In the genomic region with DNA sequence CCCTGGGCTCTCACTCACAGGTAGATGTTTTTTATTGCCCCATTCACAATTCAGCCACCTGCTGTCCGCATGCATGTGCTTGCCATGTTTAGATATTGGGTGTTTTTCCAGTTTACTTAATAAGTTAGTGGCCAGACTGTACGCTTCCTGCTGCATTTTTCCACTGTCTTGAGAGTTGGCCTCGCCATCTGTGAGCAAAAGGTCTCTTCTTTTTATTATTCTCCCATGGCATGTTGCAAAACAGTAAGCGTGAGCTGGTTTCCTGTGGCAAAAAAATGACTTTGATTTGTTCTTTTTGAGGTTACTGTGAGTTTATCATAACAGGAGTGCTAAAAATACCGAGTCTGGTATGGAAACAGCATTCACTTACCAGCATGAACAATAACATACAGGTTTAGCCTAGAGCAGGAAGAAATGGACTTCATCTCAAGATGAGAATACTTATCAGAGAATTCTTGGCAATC, we compare ENCODE assay signal across 9 cellular contexts. TPM values are rescaled to one million over a fixed set of nuclear protein-coding genes. Genes with fewer than 3 reads are reported as not detected.
DNase-seq lines count a peak whose midpoint lies in the region; ATAC-seq, FAIRE-seq and TF ChIP-seq lines count a peak whose summit lies in the region.
"Had no signal": no experiment of that assay in that cellular context is flagged by ENCODE, and none has a peak within 500 bp of the region (broad histone marks: within the 10 kb centered on the region; RNA-seq: fewer than 3 reads in every experiment).

No MANE protein-coding gene starts in this region.

- H3K4me3 ChIP-seq in CD8-positive, alpha-beta T cell (ENCODE audit: low read depth, low read length), result peak overlapping the region; percentile 2
- peak overlapping the region in 1 of 3 experiments; percentile 15 for H3K4me3 ChIP-seq in endothelial cell of umbilical vein (replicated peaks in 1 of 3; ENCODE audit: insufficient read depth in 1 of 3, low read depth in 1 of 3, low read length in 3 of 3)
- no peak overlapping the region for H3K4me3 ChIP-seq in rectal smooth muscle tissue (ENCODE audit: low read length)

- intact Hi-C loops in CD8-positive, alpha-beta T cell (cut with DNase I, micrococcal nuclease), result loop anchor here (1.0 to 2.0 kb wide), 3 partner anchors 10 to 18 kb away; no protein-coding TSS in a partner anchor
- intact Hi-C loops in endothelial cell of umbilical vein (cut with micrococcal nuclease), result loop anchor here (1.0 to 2.0 kb wide), 5 partner anchors 14 to 81 kb away; no protein-coding TSS in a partner anchor

- H3K36me3 ChIP-seq in CD8-positive, alpha-beta T cell (ENCODE audit: insufficient read depth, low read length), result peaks cover 10% of the 10 kb centered on the region
- H3K36me3 ChIP-seq in endothelial cell of umbilical vein (ENCODE audit: control insufficient read depth in 2 of 2, extremely low read depth in 1 of 2, insufficient read depth in 2 of 2, low read length in 2 of 2) (peaks cover 0 to 14% of the 10 kb centered on the region in 2 experiments), rectal smooth muscle tissue (ENCODE audit: control insufficient read depth, insufficient read depth, low read length) (peaks cover 9% of the 10 kb centered on the region)

- TF ChIP-seq CTCF in CD8-positive, alpha-beta T cell (IDR thresholded peaks at IDR 0.05), result no peak
- no peak for TF ChIP-seq CTCF in endothelial cell of umbilical vein (IDR thresholded peaks at IDR 0.05; ENCODE audit: extremely low read depth in 1 of 2, insufficient read depth in 1 of 2, low read depth in 1 of 2, low read length in 2 of 2)

- DNase-seq in CD8-positive, alpha-beta T cell, result peak in 6 of 7 experiments; percentile 12 to 69 (median 43)
- peak; percentile 45 for DNase-seq in activated CD4-positive, alpha-beta T cell treated with anti-CD3 and anti-CD28 coated beads for 48 hours
- peak; percentile 100 for DNase-seq in endothelial cell of umbilical vein (ENCODE audit: low read depth, low spot score)
- no peak for DNase-seq in SHP77 treated with DMSO at 0.1 percent for 48 hours (lab: John Stamatoyannopoulos, UW)
- DNase-seq in NCI-H524 treated with DMSO at 0.1 percent for 48 hours (lab: John Stamatoyannopoulos, UW), result no peak

- peaks cover 69% of the 10 kb centered on the region for H3K4me1 Mint-ChIP-seq in CD8-positive, alpha-beta T cell (ENCODE audit: low read depth)
- H3K4me1 Mint-ChIP-seq: neural crest cell had no signal

- no peaks in the 10 kb centered on the region for H3K27me3 Mint-ChIP-seq in CD8-positive, alpha-beta T cell (ENCODE audit: low read depth)

- CTCF ChIA-PET in CD8-positive, alpha-beta T cell (lab: Charles Lee), result interaction anchor here (0.8 to 3.4 kb wide), 12 partner anchors 10 to 71 kb away, joined by 3 to 24 read pairs (median 9); no protein-coding TSS in a partner anchor
- CTCF ChIA-PET in endothelial cell of umbilical vein (lab: Charles Lee), result interaction anchor here (0.8 to 4.0 kb wide), 10 partner anchors 10 to 71 kb away, joined by 3 to 30 read pairs (median 7); a partner anchor contains a TSS

- H3K27ac ChIP-seq in CD8-positive, alpha-beta T cell (ENCODE audit: low read depth, low read length), result peak overlapping the region; percentile 18
- H3K27ac ChIP-seq in endothelial cell of umbilical vein (ENCODE audit: insufficient read depth, low read depth, low read length), result peak overlapping the region; percentile 97
- H3K27ac ChIP-seq in rectal smooth muscle tissue (ENCODE audit: low read depth, low read length), result peak overlapping the region; percentile 31

- H3K9me1 ChIP-seq in endothelial cell of umbilical vein (replicated peaks; ENCODE audit: control insufficient read depth, extremely low read depth, insufficient read depth, low read length), result no peaks in the 10 kb centered on the region

- FAIRE-seq in endothelial cell of umbilical vein (lab: Jason Lieb, UNC), result peak; percentile 93

- no TSS peak for BruUV-seq in endothelial cell of umbilical vein (replicated peaks; lab: Mats Ljungman, UMichigan)

- peak overlapping the region; percentile 71 for H3K4me2 ChIP-seq in endothelial cell of umbilical vein (ENCODE audit: insufficient read depth, low read length)

- H2AFZ ChIP-seq in endothelial cell of umbilical vein (ENCODE audit: low read depth, low read length), result no peak overlapping the region

- no peaks in the 10 kb centered on the region for H3K9me3 Mint-ChIP-seq in CD8-positive, alpha-beta T cell
- H3K9me3 Mint-ChIP-seq: neural crest cell had no signal

- ATAC-seq in CD8-positive, alpha-beta T cell, result peak; percentile 85
- ATAC-seq in GM21825 (IDR thresholded peaks at IDR 0.05; ENCODE audit: unreplicated experiment), result no peak
- ATAC-seq in HG02759 (IDR thresholded peaks at IDR 0.05; ENCODE audit: unreplicated experiment), result no peak

- H3K4me3 Mint-ChIP-seq in CD8-positive, alpha-beta T cell, result peak overlapping the region; percentile 64
- H3K4me3 Mint-ChIP-seq: neural crest cell had no signal

- no peaks in the 10 kb centered on the region for H3K27me3 ChIP-seq in CD8-positive, alpha-beta T cell (ENCODE audit: insufficient read depth, low read length)
- H3K27me3 ChIP-seq in endothelial cell of umbilical vein (ENCODE audit: control insufficient read depth in 2 of 2, insufficient read depth in 2 of 2, low read length in 2 of 2) (no peaks in the 10 kb centered on the region), rectal smooth muscle tissue (ENCODE audit: control insufficient read depth, insufficient read depth, low read length) (no peaks in the 10 kb centered on the region)

- peaks cover 39% of the 10 kb centered on the region for H3K79me2 ChIP-seq in endothelial cell of umbilical vein (ENCODE audit: control insufficient read depth, insufficient read depth, low read length)

- peak overlapping the region; percentile 95 for H3K27ac Mint-ChIP-seq in CD8-positive, alpha-beta T cell

- H3K9ac ChIP-seq in endothelial cell of umbilical vein (replicated peaks; ENCODE audit: extremely low read depth, insufficient read depth, low read length) (peak overlapping the region; percentile 85), rectal smooth muscle tissue (ENCODE audit: low read length) (no peak overlapping the region)

- peaks cover 59% of the 10 kb centered on the region for H3K4me1 ChIP-seq in CD8-positive, alpha-beta T cell (ENCODE audit: insufficient read depth, low read length)
- peaks cover 49% of the 10 kb centered on the region for H3K4me1 ChIP-seq in endothelial cell of umbilical vein (ENCODE audit: control insufficient read depth, extremely low read depth, insufficient read depth, low read length)
- peaks cover 16% of the 10 kb centered on the region for H3K4me1 ChIP-seq in rectal smooth muscle tissue (ENCODE audit: control insufficient read depth, insufficient read depth, low read length)

- POLR2A ChIA-PET in CD8-positive, alpha-beta T cell (lab: Charles Lee), result interaction anchor here (1.0 to 3.3 kb wide), 9 partner anchors 11 to 69 kb away, joined by 4 to 47 read pairs (median 5); no protein-coding TSS in a partner anchor
- POLR2A ChIA-PET in endothelial cell of umbilical vein (lab: Charles Lee), result interaction anchor here (0.7 to 2.0 kb wide), 5 partner anchors 19 to 431 kb away, joined by 3 to 7 read pairs (median 3); a partner anchor contains a TSS

- H3K36me3 Mint-ChIP-seq in CD8-positive, alpha-beta T cell, result peaks cover 44% of the 10 kb centered on the region

- no peaks in the 10 kb centered on the region for H4K20me1 ChIP-seq in endothelial cell of umbilical vein (replicated peaks; ENCODE audit: control insufficient read depth, extremely low read depth, insufficient read depth, low read length)

- no peak for TF ChIP-seq POLR2A in endothelial cell of umbilical vein (IDR thresholded peaks at IDR 0.05; ENCODE audit: low read depth, low read length)

- dilution Hi-C loops in endothelial cell of umbilical vein (cut with MboI; ENCODE audit: extremely low pct_ligation_motif_present, low sequenced_read_pairs), result no loop called here

- H3K9me3 ChIP-seq in CD8-positive, alpha-beta T cell (ENCODE audit: low read length), result no peaks in the 10 kb centered on the region
- no peaks in the 10 kb centered on the region for H3K9me3 ChIP-seq in endothelial cell of umbilical vein (replicated peaks; ENCODE audit: control insufficient read depth, insufficient read depth, low read length)

TF ChIP-seq in endothelial cell of umbilical vein, 7 proteins besides CTCF, POLR2A, EP300 and RAD21 (continues in another document):
- TF ChIP-seq FOS (IDR thresholded peaks at IDR 0.05; ENCODE audit: borderline replicate concordance, insufficient read depth, low read length), result peak; percentile 93
- no peak for TF ChIP-seq EZH2 (IDR thresholded peaks at IDR 0.05; ENCODE audit: borderline replicate concordance, low read depth, low read length, severe bottlenecking)
- peak; percentile 34 for TF ChIP-seq GATA2 (IDR thresholded peaks at IDR 0.05; ENCODE audit: insufficient read depth, insufficient read length, low read depth, low read length)
- TF ChIP-seq JUN (IDR thresholded peaks at IDR 0.05; ENCODE audit: borderline replicate concordance, insufficient read depth, insufficient read length, low read depth), result peak; percentile 85
- TF ChIP-seq MYC (IDR thresholded peaks at IDR 0.05; ENCODE audit: low read depth, low read length), result peak; percentile 8
- TF ChIP-seq, protein P1, sequence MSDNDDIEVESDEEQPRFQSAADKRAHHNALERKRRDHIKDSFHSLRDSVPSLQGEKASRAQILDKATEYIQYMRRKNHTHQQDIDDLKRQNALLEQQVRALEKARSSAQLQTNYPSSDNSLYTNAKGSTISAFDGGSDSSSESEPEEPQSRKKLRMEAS (IDR thresholded peaks at IDR 0.05; ENCODE audit: insufficient read depth, insufficient read length), result no peak

RNA-seq across cellular contexts. Expression of a gene that starts 46.0 kb away (rescaled TPM):
- 10 to 100 TPM; 22.4 TPM for total RNA-seq in CD8-positive, alpha-beta T cell
- 219 and 223 TPM in 2 replicates for total RNA-seq in endothelial cell of umbilical vein
- polyA plus RNA-seq in endothelial cell of umbilical vein, result 145 and 165 TPM in 2 replicates
- 219 and 237 TPM in 2 replicates for polyA plus RNA-seq in endothelial cell of umbilical vein (2011; cell fraction: cytosol; rRNA removed)
- 101 and 130 TPM in 2 replicates for polyA plus RNA-seq in endothelial cell of umbilical vein (2011; cell fraction: nucleus; rRNA removed)
- polyA plus RNA-seq in endothelial cell of umbilical vein (2012), result 191 and 235 TPM in 2 replicates
- 107 and 111 TPM in 2 replicates for polyA minus RNA-seq in endothelial cell of umbilical vein
- 50.6 TPM for polyA minus RNA-seq in endothelial cell of umbilical vein (2011; cell fraction: cytosol; rRNA and poly(A)+ RNA removed)
- 25.6 and 34.4 TPM in 2 replicates for polyA minus RNA-seq in endothelial cell of umbilical vein (2011; cell fraction: nucleus; rRNA and poly(A)+ RNA removed)

RNA-seq across cellular contexts. Expression of a gene that starts 54.3 kb away (rescaled TPM):
- 10 to 100 TPM; 29.3 to 30.2 TPM for total RNA-seq in CD8-positive, alpha-beta T cell
- 27.6 and 35.7 TPM in 2 replicates for total RNA-seq in endothelial cell of umbilical vein
- 11.3 and 15.8 TPM in 2 replicates for polyA plus RNA-seq in endothelial cell of umbilical vein
- 5.6 and 9.7 TPM in 2 replicates for polyA plus RNA-seq in endothelial cell of umbilical vein (2011; cell fraction: cytosol; rRNA removed)
- polyA plus RNA-seq in endothelial cell of umbilical vein (2011; cell fraction: nucleus; rRNA removed), result 16.7 and 16.8 TPM in 2 replicates
- 9.7 and 16.2 TPM in 2 replicates for polyA plus RNA-seq in endothelial cell of umbilical vein (2012)
- polyA minus RNA-seq in endothelial cell of umbilical vein, result 4.9 and 8.2 TPM in 2 replicates
- polyA minus RNA-seq in endothelial cell of umbilical vein (2011; cell fraction: cytosol; rRNA and poly(A)+ RNA removed), result 5.2 TPM
- 5.9 and 8.8 TPM in 2 replicates for polyA minus RNA-seq in endothelial cell of umbilical vein (2011; cell fraction: nucleus; rRNA and poly(A)+ RNA removed)

Comparison
In these comparisons a context has a peak if more than half of its experiments do, and no peak if none do; other contexts are left out.
1. DNase-seq: peak in CD8-positive, alpha-beta T cell (6 of 7), activated CD4-positive, alpha-beta T cell treated with anti-CD3 and anti-CD28 coated beads for 48 hours (single experiment) and endothelial cell of umbilical vein (single experiment); none in SHP77 treated with DMSO at 0.1 percent for 48 hours (single experiment) and NCI-H524 treated with DMSO at 0.1 percent for 48 hours (single experiment).
2. H3K27ac ChIP-seq: peak in every context shown above with its lines; median percentile 97 in endothelial cell of umbilical vein; 31 in rectal smooth muscle tissue; 18 in CD8-positive, alpha-beta T cell.